Comparison of ENCODE assay signal across 8 cellular contexts in genomic region chr20:53900380-53900999, GRCh38.
DNase-seq lines count a peak whose midpoint lies in the region; ATAC-seq and TF ChIP-seq lines count a peak whose summit lies in the region.

No MANE protein-coding gene starts in this region.

- no peaks in the 10 kb centered on the region for H3K27me3 ChIP-seq in SU-DHL-6 (ENCODE audit: low read length)
- H3K27me3 ChIP-seq in skeletal muscle satellite cell (ENCODE audit: control insufficient read depth, insufficient read depth, low read length) = no peaks in the 10 kb centered on the region
- no peaks in the 10 kb centered on the region for H3K27me3 ChIP-seq in BE2C

- H4K20me1 ChIP-seq in SU-DHL-6 (ENCODE audit: low read depth, low read length) = no peaks in the 10 kb centered on the region

- H3K4me3 ChIP-seq in SU-DHL-6 (ENCODE audit: insufficient read depth, low read length, poor library complexity, severe bottlenecking) (no peak overlapping the region), skeletal muscle satellite cell (ENCODE audit: low read length) (peak overlapping the region; percentile 14), BE2C (ENCODE audit: low read depth, low read length) (no peak overlapping the region)

- H3K79me2 ChIP-seq in SU-DHL-6 (ENCODE audit: insufficient read depth, low read length) = no peaks in the 10 kb centered on the region

- H3K36me3 ChIP-seq in SU-DHL-6 (ENCODE audit: low read length) = no peaks in the 10 kb centered on the region
- H3K36me3 ChIP-seq in skeletal muscle satellite cell (ENCODE audit: insufficient read depth, low read length) = no peaks in the 10 kb centered on the region
- H3K36me3 ChIP-seq in BE2C = no peaks in the 10 kb centered on the region

- peak; percentile 91 for DNase-seq in foreskin melanocyte
- no peak for DNase-seq in BE2C
- DNase-seq in NCI-H2196 (lab: John Stamatoyannopoulos, UW; ENCODE audit: unreplicated experiment) = no peak

- no peak overlapping the region for H2AFZ ChIP-seq in SU-DHL-6 (ENCODE audit: low read depth, low read length, severe bottlenecking)

- no peaks in the 10 kb centered on the region for H3K9me3 ChIP-seq in SU-DHL-6 (ENCODE audit: insufficient read depth, low read length)
- H3K9me3 ChIP-seq in skeletal muscle satellite cell (replicated peaks; ENCODE audit: low read length) = no peaks in the 10 kb centered on the region
- H3K9me3 ChIP-seq in BE2C = no peaks in the 10 kb centered on the region

- ATAC-seq in GM18858 (IDR thresholded peaks at IDR 0.05; ENCODE audit: unreplicated experiment) (peak; percentile 31), HG03521 (IDR thresholded peaks at IDR 0.05; ENCODE audit: unreplicated experiment) (no peak), GM18498 (IDR thresholded peaks at IDR 0.05; ENCODE audit: unreplicated experiment) (no peak)

- H3F3A ChIP-seq in SU-DHL-6 (ENCODE audit: insufficient read depth) = peaks cover 60% of the 10 kb centered on the region

- H3K9me2 ChIP-seq in SU-DHL-6 (replicated peaks; ENCODE audit: insufficient read depth, low read length) = no peaks in the 10 kb centered on the region

- TF ChIP-seq CTCF in SU-DHL-6 (IDR thresholded peaks at IDR 0.05; ENCODE audit: insufficient read depth, low read length, poor library complexity, severe bottlenecking) (no peak), BE2C (IDR thresholded peaks at IDR 0.05; ENCODE audit: low read depth, low read length) (no peak)

- H3K9ac ChIP-seq in SU-DHL-6 (ENCODE audit: low read length) = no peak overlapping the region
- H3K9ac ChIP-seq in skeletal muscle satellite cell (ENCODE audit: low read depth, low read length) = peak overlapping the region; percentile 67

- H3K4me1 ChIP-seq in skeletal muscle satellite cell (ENCODE audit: control insufficient read depth, insufficient read depth, low read length) (peaks cover 45% of the 10 kb centered on the region), BE2C (peaks cover 16% of the 10 kb centered on the region)

- peak overlapping the region; percentile 90 for H3K27ac ChIP-seq in SU-DHL-6 (ENCODE audit: low read depth, low read length)

- H3K4me2 ChIP-seq in SU-DHL-6 (ENCODE audit: low read depth, low read length, poor library complexity, severe bottlenecking) (peak overlapping the region; percentile 51), skeletal muscle satellite cell (ENCODE audit: low read length) (peak overlapping the region; percentile 61)
